Comparison of ENCODE assay signal across 8 cellular contexts in the genomic region with DNA sequence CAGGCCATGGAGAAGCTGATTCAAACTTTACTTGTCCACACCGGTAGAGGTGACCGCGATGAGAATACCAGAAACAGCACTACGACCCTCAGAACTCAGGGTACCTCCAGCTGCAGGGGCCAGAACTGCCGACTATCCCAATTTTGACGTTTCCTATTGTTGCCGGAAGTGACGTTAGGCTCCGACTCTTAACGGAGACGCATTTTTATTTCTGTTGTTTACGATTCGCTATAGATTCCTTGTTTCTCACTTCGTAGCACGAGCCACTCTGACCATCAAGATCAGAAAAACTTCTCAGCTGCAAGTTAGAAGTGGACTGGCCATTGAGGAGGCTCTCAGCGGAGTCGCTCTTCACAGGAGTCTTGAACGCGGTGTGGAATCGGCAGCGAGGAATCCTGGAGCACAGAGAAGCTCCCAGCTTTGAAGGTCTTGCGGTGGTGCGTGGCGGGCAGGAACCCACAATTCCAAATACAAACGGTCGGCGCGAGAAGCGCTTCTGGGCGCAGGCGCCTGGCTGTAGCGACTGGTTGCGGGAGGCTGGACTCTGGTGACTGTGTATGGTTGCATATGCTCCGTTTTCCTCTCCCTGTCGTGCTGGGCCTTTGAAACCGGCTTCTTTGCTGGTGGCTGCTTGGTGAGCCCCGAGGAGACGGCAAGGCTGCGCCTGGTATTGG. TPM values are rescaled to one million over a fixed set of nuclear protein-coding genes. Genes with fewer than 3 reads are reported as not detected.
DNase-seq lines count a peak whose midpoint lies in the region; ATAC-seq and TF ChIP-seq lines count a peak whose summit lies in the region.

CEP44 (plus strand) TSS at position 405 of the 674 bp plus-strand sequence. CDS start 15,211 bp downstream, outside the sequence.
FBXO8 (minus strand) TSS at position 161 of the 674 bp plus-strand sequence. CDS start 20,575 bp downstream, outside the sequence.

- H3K9ac ChIP-seq in colonic mucosa (ENCODE audit: low read depth in 2 of 2, low read length in 2 of 2): peak within 1 kb of the TSS; percentile 84 to 97

- DNase-seq in AG20443 (ENCODE audit: low spot score): peak; percentile 79
- peak; percentile 52 for DNase-seq in NCI-H460 (ENCODE audit: extremely low read depth, low read depth)
- peak; percentile 69 for DNase-seq in activated CD4-positive, alpha-beta T cell treated with anti-CD3 and anti-CD28 coated beads for 48 hours
- peak; percentile 72 for DNase-seq in colonic mucosa
- DNase-seq in left kidney (ENCODE audit: low read depth, low spot score): peak; percentile 93
- DNase-seq in stimulated activated CD4-positive, alpha-beta T cell treated with anti-CD3 and anti-CD28 coated beads, Interleukin-1b, Interleukin-23, amount 100 ng/mL, for 48 hours: peak; percentile 50

- no peaks in the 10 kb centered on the region for H3K27me3 ChIP-seq in colonic mucosa

- H3K4me1 ChIP-seq in colonic mucosa: peaks cover 3% of the 10 kb centered on the region

- H3K9me3 ChIP-seq in colonic mucosa: no peaks in the 10 kb centered on the region

- no peak for TF ChIP-seq CTCF in colonic mucosa (IDR thresholded peaks at IDR 0.05)

- intact Hi-C loops in colonic mucosa (cut with DNase I): no loop called here

- TF ChIP-seq POLR2A in GM18951 (IDR thresholded peaks at IDR 0.05; ENCODE audit: extremely low read depth, insufficient read depth, insufficient read length): peak; percentile 70

- peak; percentile 56 for ATAC-seq in HG03280 (IDR thresholded peaks at IDR 0.05; ENCODE audit: unreplicated experiment)

- no peaks in the 10 kb centered on the region for H3K36me3 ChIP-seq in colonic mucosa

- peak within 1 kb of the TSS; percentile 53 for H3K4me3 ChIP-seq in colonic mucosa

- in situ Hi-C loops in GM18951 (cut with MboI; ENCODE audit: low sequenced_read_pairs, unreplicated experiment): no loop called here

- peak within 1 kb of the TSS; percentile 98 for H3K27ac ChIP-seq in colonic mucosa

RNA-seq across cellular contexts. Expression of gene CEP44, which starts in this region (rescaled TPM):
- 19.6 and 24.1 TPM in 2 replicates for total RNA-seq in NCI-H460 (2014; rRNA removed; shearing (Covaris generic))
- polyA plus RNA-seq in NCI-H460 (2014; cell fraction: nucleus; rRNA removed): 33.0 and 54.2 TPM in 2 replicates
- 10 to 100 TPM; 14.2 to 15.3 TPM for total RNA-seq in colonic mucosa

RNA-seq across cellular contexts. Expression of gene FBXO8, which starts in this region (rescaled TPM):
- total RNA-seq in NCI-H460 (2014; rRNA removed; shearing (Covaris generic)): 20.5 and 24.0 TPM in 2 replicates
- polyA plus RNA-seq in NCI-H460 (2014; cell fraction: nucleus; rRNA removed): 7.9 and 8.8 TPM in 2 replicates
- 10 to 100 TPM; 22.2 to 35.1 TPM for total RNA-seq in colonic mucosa

Comparison
In these comparisons a context has a peak if more than half of its experiments do, and no peak if none do; other contexts are left out.
1. Peak in every context shown above with its lines: DNase-seq, ATAC-seq, H3K4me3 ChIP-seq and H3K27ac ChIP-seq.